ENCODE assay signal across 24 cellular contexts in the genomic region with DNA sequence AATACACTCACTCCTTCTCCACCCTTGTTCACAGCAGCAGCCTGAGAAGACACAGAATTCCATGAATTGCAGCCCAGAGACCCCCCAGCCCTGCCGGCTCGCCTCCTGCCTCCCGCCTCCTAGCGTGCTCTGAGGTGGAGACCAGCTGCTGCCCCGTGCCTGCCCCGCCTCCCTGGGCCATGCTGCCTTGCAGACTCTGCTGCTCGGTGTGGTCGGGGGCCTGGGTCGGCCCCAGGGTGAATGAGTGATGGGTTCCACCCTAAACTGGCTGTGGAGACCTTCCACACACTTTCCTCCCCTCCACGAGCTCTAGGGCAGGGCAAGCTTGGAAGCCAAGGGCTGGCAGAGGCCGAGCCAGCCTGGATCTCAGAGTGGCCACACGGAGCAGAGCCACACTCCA.
"Had no signal": no experiment of that assay in that cellular context is flagged by ENCODE, and none has a peak within 500 bp of the region (broad histone marks: within the 10 kb centered on the region; RNA-seq: fewer than 3 reads in every experiment).

No MANE protein-coding gene starts in this region.

- H3K4me3 Mint-ChIP-seq: endodermal cell; memory B cell; mesothelial cell of epicardium; natural killer cell; stimulated activated naive B cell treated with anti-CD40 and anti-IgM and Interleukin-4, amounts not matched to agents 10 μg/mL and 1 μg/mL and 100 μg/mL, for 72 hours; stimulated activated naive CD8-positive, alpha-beta T cell treated with anti-CD3 and anti-CD28 coated beads, Interleukin-15, amount 100 ng/mL, for 72 hours had no signal

- H3K27me3 Mint-ChIP-seq: stimulated activated naive B cell treated with anti-CD40 and anti-IgM and Interleukin-4, amounts not matched to agents 10 μg/mL and 1 μg/mL and 100 μg/mL, for 72 hours; stimulated activated naive CD8-positive, alpha-beta T cell treated with anti-CD3 and anti-CD28 coated beads, Interleukin-15, amount 100 ng/mL, for 72 hours had no signal

- FAIRE-seq: endothelial cell of umbilical vein, islet of Langerhans had no signal

- H3K4me1 Mint-ChIP-seq: endodermal cell; mesothelial cell of epicardium; natural killer cell; stimulated activated naive B cell treated with anti-CD40 and anti-IgM and Interleukin-4, amounts not matched to agents 10 μg/mL and 1 μg/mL and 100 μg/mL, for 72 hours; stimulated activated naive CD8-positive, alpha-beta T cell treated with anti-CD3 and anti-CD28 coated beads, Interleukin-15, amount 100 ng/mL, for 72 hours had no signal

- H3K36me3 ChIP-seq: heart left ventricle, right lobe of liver, tibial nerve had no signal

- H3K9me3 Mint-ChIP-seq: mesothelial cell of epicardium; natural killer cell; stimulated activated naive CD8-positive, alpha-beta T cell treated with anti-CD3 and anti-CD28 coated beads, Interleukin-15, amount 100 ng/mL, for 72 hours had no signal

- H3K4me3 ChIP-seq: coronary artery, heart left ventricle, psoas muscle, right lobe of liver, testis, tibial nerve had no signal

- H3K27ac Mint-ChIP-seq: endodermal cell; memory B cell; mesothelial cell of epicardium; natural killer cell; stimulated activated naive B cell treated with anti-CD40 and anti-IgM and Interleukin-4, amounts not matched to agents 10 μg/mL and 1 μg/mL and 100 μg/mL, for 72 hours; stimulated activated naive CD8-positive, alpha-beta T cell treated with anti-CD3 and anti-CD28 coated beads, Interleukin-15, amount 100 ng/mL, for 72 hours had no signal

- H3K9ac ChIP-seq: parathyroid adenoma had no signal

- H3K9me3 ChIP-seq: heart left ventricle, psoas muscle, right lobe of liver, testis had no signal

- H2AFZ ChIP-seq: parathyroid adenoma had no signal

- DNase-seq: effector CD4-positive, alpha-beta T cell; endodermal cell; erythroblast; foreskin keratinocyte; hippocampal formation; natural killer cell; retina; stimulated activated CD4-positive, alpha-beta T cell treated with anti-CD3 and anti-CD28 coated beads, Interleukin-15, amount 100 ng/mL, for 24 hours; stimulated activated CD4-positive, alpha-beta T cell treated with anti-CD3 and anti-CD28 coated beads, Interleukin-1b, Interleukin-23, amount 100 ng/mL, for 48 hours; stimulated activated CD4-positive, alpha-beta T cell treated with anti-CD3 and anti-CD28 coated beads, Interleukin-4, amount 100 ng/mL, for 4 hours; stimulated activated naive B cell treated with anti-CD40 and anti-IgM and Interleukin-4, amounts not matched to agents 10 μg/mL and 1 μg/mL and 100 μg/mL, for 72 hours; stimulated activated naive CD8-positive, alpha-beta T cell treated with anti-CD3 and anti-CD28 coated beads, Interleukin-15, amount 100 ng/mL, for 72 hours; testis had no signal

- H3K79me2 ChIP-seq: parathyroid adenoma had no signal

- H3K27me3 ChIP-seq: foreskin keratinocyte, heart left ventricle, right lobe of liver, testis, tibial nerve had no signal

- H3K27ac ChIP-seq: coronary artery, foreskin keratinocyte, heart left ventricle, parathyroid adenoma, psoas muscle, right lobe of liver, testis, tibial nerve had no signal

- H3K36me3 Mint-ChIP-seq: memory B cell; mesothelial cell of epicardium; natural killer cell; stimulated activated naive B cell treated with anti-CD40 and anti-IgM and Interleukin-4, amounts not matched to agents 10 μg/mL and 1 μg/mL and 100 μg/mL, for 72 hours had no signal

- H3K4me1 ChIP-seq: foreskin keratinocyte, heart left ventricle, parathyroid adenoma, psoas muscle, right lobe of liver, testis, tibial nerve had no signal

- ATAC-seq: foreskin keratinocyte; heart left ventricle; left lobe of liver; natural killer cell; psoas muscle; right lobe of liver; stimulated activated naive B cell treated with anti-CD40 and anti-IgM and Interleukin-4, amounts not matched to agents 10 μg/mL and 1 μg/mL and 100 μg/mL, for 72 hours; stimulated activated naive CD8-positive, alpha-beta T cell treated with anti-CD3 and anti-CD28 coated beads, Interleukin-15, amount 100 ng/mL, for 72 hours had no signal
